8 cellular contexts compared by ENCODE assay signal in the genomic region with DNA sequence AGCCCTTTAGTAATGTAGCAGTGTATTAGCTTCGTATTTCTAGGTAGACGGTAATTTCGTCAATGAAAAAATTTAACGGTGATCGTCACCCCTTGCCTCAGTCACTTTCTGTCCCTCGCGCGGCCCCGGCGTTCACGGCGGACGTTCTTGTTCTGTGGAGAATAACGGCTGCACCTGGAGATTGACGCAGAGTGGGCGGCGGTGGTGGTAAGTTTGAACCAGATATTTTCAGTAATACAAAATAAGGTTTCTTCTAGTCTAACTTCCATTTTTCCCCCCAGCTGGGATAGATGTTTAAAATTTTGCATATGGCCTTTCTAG. TPM values are rescaled to one million over a fixed set of nuclear protein-coding genes. Genes with fewer than 3 reads are reported as not detected.
A peak's percentile ranks its signal among the peaks of the same experiment; 100 is the strongest.
DNase-seq lines count a peak whose midpoint lies in the region; ATAC-seq and TF ChIP-seq lines count a peak whose summit lies in the region.

No MANE protein-coding gene starts in this region.

- no CpG with 5 or more reads among the region's 17 CpGs for WGBS in iPS DF 6.9 (ENCODE audit: insufficient coverage, insufficient read length)
- 1% methylated on average over 17 of the region's 17 CpGs for WGBS in smooth muscle cell (ENCODE audit: low lambda C conversion rate)

- CTCF ChIA-PET in activated CD4-positive, alpha-beta T cell treated with anti-CD3 and anti-CD28 coated beads for 36 hours (lab: Charles Lee) = interaction anchor here (0.7 kb wide), 1 partner anchor 49 kb away, joined by 3 read pairs; no protein-coding TSS in a partner anchor

- H3K4me1 ChIP-seq in Loucy (ENCODE audit: insufficient read depth, low read length, poor library complexity, severe bottlenecking) (peaks cover 3% of the 10 kb centered on the region), iPS DF 6.9 (ENCODE audit: control insufficient read depth, insufficient read depth, low read length) (no peaks in the 10 kb centered on the region), smooth muscle cell (ENCODE audit: low read depth) (peaks cover 7% of the 10 kb centered on the region)

- H4K20me1 ChIP-seq in Loucy (ENCODE audit: insufficient read depth, low read length, poor library complexity, severe bottlenecking) (no peaks in the 10 kb centered on the region), smooth muscle cell (ENCODE audit: low read depth) (no peaks in the 10 kb centered on the region)

- POLR2A ChIA-PET in activated CD4-positive, alpha-beta T cell treated with anti-CD3 and anti-CD28 coated beads for 36 hours (lab: Charles Lee) = interaction anchor here (0.6 kb wide), 1 partner anchor 296 kb away, joined by 3 read pairs; no protein-coding TSS in a partner anchor

- H3K27ac Mint-ChIP-seq in activated CD4-positive, alpha-beta T cell treated with anti-CD3 and anti-CD28 coated beads for 36 hours = peak overlapping the region; percentile 98
- peak overlapping the region; percentile 94 for H3K27ac Mint-ChIP-seq in activated naive CD8-positive, alpha-beta T cell treated with anti-CD3 and anti-CD28 coated beads, Interleukin-2, amount 50 U/mL, for 24 hours

- peak; percentile 70 for DNase-seq in activated CD4-positive, alpha-beta T cell treated with anti-CD3 and anti-CD28 coated beads for 36 hours
- DNase-seq in activated CD4-positive, alpha-beta T cell treated with anti-CD3 and anti-CD28 coated beads for 1 hour = no peak
- peak; percentile 46 for DNase-seq in activated naive CD8-positive, alpha-beta T cell treated with anti-CD3 and anti-CD28 coated beads, Interleukin-2, amount 50 U/mL, for 24 hours
- no peak for DNase-seq in iPS DF 6.9 (ENCODE audit: low read depth, low spot score)
- no peak for DNase-seq in smooth muscle cell (lab: John Stamatoyannopoulos, UW; ENCODE audit: unreplicated experiment)
- DNase-seq in superior temporal gyrus (ENCODE audit: extremely low spot score) = no peak

- TF ChIP-seq CTCF in Loucy (conservative IDR thresholded peaks at IDR 0.05; ENCODE audit: low read length) (no peak), smooth muscle cell (IDR thresholded peaks at IDR 0.05; ENCODE audit: borderline replicate concordance, insufficient read depth, poor library complexity, severe bottlenecking) (no peak)

- no peaks in the 10 kb centered on the region for H3K79me2 ChIP-seq in Loucy (ENCODE audit: insufficient read depth, low read length)
- H3K79me2 ChIP-seq in smooth muscle cell (ENCODE audit: low read depth) = peaks cover 43% of the 10 kb centered on the region

- H3K9ac ChIP-seq in Loucy (ENCODE audit: low read depth, low read length, poor library complexity, severe bottlenecking) (peak overlapping the region; percentile 64), smooth muscle cell (ENCODE audit: low read depth) (peak overlapping the region; percentile 78)

- H3K9me2 ChIP-seq in Loucy (replicated peaks; ENCODE audit: low read depth, low read length) = no peaks in the 10 kb centered on the region

- no peaks in the 10 kb centered on the region for H3K27me3 ChIP-seq in Loucy (ENCODE audit: insufficient read depth, low read length, poor library complexity, severe bottlenecking)
- H3K27me3 ChIP-seq in iPS DF 6.9 (ENCODE audit: control insufficient read depth, insufficient read depth, low read length) = no peaks in the 10 kb centered on the region
- no peaks in the 10 kb centered on the region for H3K27me3 ChIP-seq in smooth muscle cell (ENCODE audit: low read depth)

- peaks cover 15% of the 10 kb centered on the region for H3K4me1 Mint-ChIP-seq in activated CD4-positive, alpha-beta T cell treated with anti-CD3 and anti-CD28 coated beads for 36 hours
- H3K4me1 Mint-ChIP-seq in activated naive CD8-positive, alpha-beta T cell treated with anti-CD3 and anti-CD28 coated beads, Interleukin-2, amount 50 U/mL, for 24 hours = peaks cover 23% of the 10 kb centered on the region

- H3K4me3 Mint-ChIP-seq in activated CD4-positive, alpha-beta T cell treated with anti-CD3 and anti-CD28 coated beads for 36 hours = peak overlapping the region; percentile 86
- peak overlapping the region; percentile 92 for H3K4me3 Mint-ChIP-seq in activated naive CD8-positive, alpha-beta T cell treated with anti-CD3 and anti-CD28 coated beads, Interleukin-2, amount 50 U/mL, for 24 hours

- H3K9me3 ChIP-seq in Loucy (ENCODE audit: insufficient read depth, low read depth, low read length) (peaks cover 28% of the 10 kb centered on the region; the same call in 1 of the 2 replicates), iPS DF 6.9 (ENCODE audit: control insufficient read depth, insufficient read depth, low read length) (no peaks in the 10 kb centered on the region; the same call in 1 of the 2 replicates), smooth muscle cell (replicated peaks; ENCODE audit: low read depth) (peaks cover 24% of the 10 kb centered on the region)

- H2AFZ ChIP-seq in Loucy (ENCODE audit: low read length) (peak overlapping the region; percentile 83), smooth muscle cell (ENCODE audit: low read depth) (peak overlapping the region; percentile 92)

- ATAC-seq in activated CD4-positive, alpha-beta T cell treated with anti-CD3 and anti-CD28 coated beads for 36 hours = peak; percentile 5
- no peak for ATAC-seq in activated naive CD8-positive, alpha-beta T cell treated with anti-CD3 and anti-CD28 coated beads, Interleukin-2, amount 50 U/mL, for 24 hours
- ATAC-seq in GM21367 (IDR thresholded peaks at IDR 0.05; ENCODE audit: unreplicated experiment) = no peak

- no peaks in the 10 kb centered on the region for H3K27me3 Mint-ChIP-seq in activated CD4-positive, alpha-beta T cell treated with anti-CD3 and anti-CD28 coated beads for 36 hours
- H3K27me3 Mint-ChIP-seq in activated naive CD8-positive, alpha-beta T cell treated with anti-CD3 and anti-CD28 coated beads, Interleukin-2, amount 50 U/mL, for 24 hours = no peaks in the 10 kb centered on the region

- H3K4me3 ChIP-seq in Loucy (ENCODE audit: low read length, poor library complexity, severe bottlenecking) (peak overlapping the region; percentile 73), iPS DF 6.9 (ENCODE audit: low read length) (peak overlapping the region; percentile 98; the same call in 1 of the 2 replicates), smooth muscle cell (peak overlapping the region; percentile 68)

- no peaks in the 10 kb centered on the region for H3F3A ChIP-seq in Loucy (ENCODE audit: low read depth)
- no peaks in the 10 kb centered on the region for H3F3A ChIP-seq in smooth muscle cell (ENCODE audit: low read depth)

- peaks cover 36% of the 10 kb centered on the region for H3K9me3 Mint-ChIP-seq in activated CD4-positive, alpha-beta T cell treated with anti-CD3 and anti-CD28 coated beads for 36 hours (ENCODE audit: low read depth)
- H3K9me3 Mint-ChIP-seq in activated naive CD8-positive, alpha-beta T cell treated with anti-CD3 and anti-CD28 coated beads, Interleukin-2, amount 50 U/mL, for 24 hours = peaks cover 56% of the 10 kb centered on the region

- H3K27ac ChIP-seq in iPS DF 6.9 (ENCODE audit: low read length) = no peak overlapping the region
- peak overlapping the region; percentile 85 for H3K27ac ChIP-seq in smooth muscle cell (ENCODE audit: low read depth)

- peaks cover 78% of the 10 kb centered on the region for H3K36me3 Mint-ChIP-seq in activated CD4-positive, alpha-beta T cell treated with anti-CD3 and anti-CD28 coated beads for 36 hours (ENCODE audit: low read depth)
- H3K36me3 Mint-ChIP-seq in activated naive CD8-positive, alpha-beta T cell treated with anti-CD3 and anti-CD28 coated beads, Interleukin-2, amount 50 U/mL, for 24 hours (ENCODE audit: low read depth) = peaks cover 88% of the 10 kb centered on the region

- H3K36me3 ChIP-seq in Loucy (ENCODE audit: insufficient read depth, low read length) (no peaks in the 10 kb centered on the region), iPS DF 6.9 (ENCODE audit: control insufficient read depth, insufficient read depth, low read length) (peaks cover 5% of the 10 kb centered on the region), smooth muscle cell (ENCODE audit: low read depth) (peaks cover 33% of the 10 kb centered on the region)

- intact Hi-C loops in activated CD4-positive, alpha-beta T cell treated with anti-CD3 and anti-CD28 coated beads for 36 hours (cut with DNase I, micrococcal nuclease) = loop anchor here (1.0 to 2.0 kb wide), 11 partner anchors 50 to 420 kb away; a partner anchor contains a TSS

- H3K4me2 ChIP-seq in Loucy (ENCODE audit: low read depth, low read length, poor library complexity, severe bottlenecking) = peak overlapping the region; percentile 64
- H3K4me2 ChIP-seq in smooth muscle cell = peak overlapping the region; percentile 93

RNA-seq across cellular contexts. Expression of a gene that starts 0.3 kb away (rescaled TPM):
- total RNA-seq in activated CD4-positive, alpha-beta T cell treated with anti-CD3 and anti-CD28 coated beads for 36 hours = 1 to 10 TPM; 4.8 to 5.1 TPM
- total RNA-seq in smooth muscle cell = 4.7 and 13.8 TPM in 2 replicates
- polyA plus RNA-seq in smooth muscle cell = 2.9 and 4.2 TPM in 2 replicates

RNA-seq across cellular contexts. Expression of a gene that starts 0.7 kb away (rescaled TPM):
- 1 to 10 TPM; 1.9 to 2.1 TPM for total RNA-seq in activated CD4-positive, alpha-beta T cell treated with anti-CD3 and anti-CD28 coated beads for 36 hours
- total RNA-seq in smooth muscle cell = 0.90 and 1.2 TPM in 2 replicates
- polyA plus RNA-seq in smooth muscle cell = 0.25 and 0.30 TPM in 2 replicates

RNA-seq across cellular contexts. Expression of a gene that starts 50.0 kb away (rescaled TPM):
- 10 to 100 TPM; 13.3 to 14.3 TPM for total RNA-seq in activated CD4-positive, alpha-beta T cell treated with anti-CD3 and anti-CD28 coated beads for 36 hours
- total RNA-seq in smooth muscle cell = 24.5 and 30.9 TPM in 2 replicates
- 13.8 and 20.9 TPM in 2 replicates for polyA plus RNA-seq in smooth muscle cell

RNA-seq across cellular contexts. Expression of a gene that starts 50.5 kb away (rescaled TPM):
- total RNA-seq in activated CD4-positive, alpha-beta T cell treated with anti-CD3 and anti-CD28 coated beads for 36 hours = 10 to 100 TPM; 14.0 to 14.6 TPM
- 25.1 and 37.2 TPM in 2 replicates for total RNA-seq in smooth muscle cell
- polyA plus RNA-seq in smooth muscle cell = 9.4 and 9.8 TPM in 2 replicates

Comparison
In these comparisons a context has a peak if more than half of its experiments do, and no peak if none do; other contexts are left out.
1. DNase-seq: peak in activated CD4-positive, alpha-beta T cell treated with anti-CD3 and anti-CD28 coated beads for 36 hours (single experiment) and activated naive CD8-positive, alpha-beta T cell treated with anti-CD3 and anti-CD28 coated beads, Interleukin-2, amount 50 U/mL, for 24 hours (single experiment); none in activated CD4-positive, alpha-beta T cell treated with anti-CD3 and anti-CD28 coated beads for 1 hour (single experiment), iPS DF 6.9 (single experiment), smooth muscle cell (single experiment) and superior temporal gyrus (single experiment).
2. Peak in every context shown above with its lines, with median percentiles within 50 percentile points of each other: H3K4me3 ChIP-seq.